Comparison of ENCODE assay signal across 8 cellular contexts in genomic region chr16:30874821-30875717, GRCh38.
DNase-seq lines count a peak whose midpoint lies in the region; ATAC-seq lines count a peak whose summit lies in the region.

No MANE protein-coding gene starts in this region.

- ATAC-seq in GM19025 (IDR thresholded peaks at IDR 0.05; ENCODE audit: low read depth, unreplicated experiment), result peak; percentile 83
- ATAC-seq in HG03280 (IDR thresholded peaks at IDR 0.05; ENCODE audit: unreplicated experiment), result peak; percentile 84

- DNase-seq in AML-193 (lab: John Stamatoyannopoulos, UW) (peak; percentile 75 to 83), NCI-H446 treated with DMSO at 0.1 percent for 48 hours (lab: John Stamatoyannopoulos, UW) (peak; percentile 72)
- peak; percentile 85 to 87 for DNase-seq in activated CD4-positive, alpha-beta T cell treated with anti-CD3 and anti-CD28 coated beads for 4 hours
- peak; percentile 73 to 87 (median 85) for DNase-seq in stimulated activated CD4-positive, alpha-beta T cell treated with anti-CD3 and anti-CD28 coated beads, Interleukin-1b, Interleukin-23, amount 100 ng/mL, for 24 hours (ENCODE audit: low read depth in 4 of 4, low spot score in 1 of 4)

- H3K27ac ChIP-seq in cingulate gyrus (ENCODE audit: low read depth, low read length), result peak overlapping the region; percentile 93
- peak overlapping the region; percentile 88 for H3K27ac ChIP-seq in layer of hippocampus (ENCODE audit: low read depth, low read length)

- no peaks in the 10 kb centered on the region for H3K27me3 ChIP-seq in layer of hippocampus (ENCODE audit: control insufficient read depth, insufficient read depth, low read length)

Comparison
In these comparisons a context has a peak if more than half of its experiments do, and no peak if none do; other contexts are left out.
1. Peak in every context shown above with its lines: DNase-seq, ATAC-seq and H3K27ac ChIP-seq.